ENCODE assay signal across 31 cellular contexts in the genomic region with DNA sequence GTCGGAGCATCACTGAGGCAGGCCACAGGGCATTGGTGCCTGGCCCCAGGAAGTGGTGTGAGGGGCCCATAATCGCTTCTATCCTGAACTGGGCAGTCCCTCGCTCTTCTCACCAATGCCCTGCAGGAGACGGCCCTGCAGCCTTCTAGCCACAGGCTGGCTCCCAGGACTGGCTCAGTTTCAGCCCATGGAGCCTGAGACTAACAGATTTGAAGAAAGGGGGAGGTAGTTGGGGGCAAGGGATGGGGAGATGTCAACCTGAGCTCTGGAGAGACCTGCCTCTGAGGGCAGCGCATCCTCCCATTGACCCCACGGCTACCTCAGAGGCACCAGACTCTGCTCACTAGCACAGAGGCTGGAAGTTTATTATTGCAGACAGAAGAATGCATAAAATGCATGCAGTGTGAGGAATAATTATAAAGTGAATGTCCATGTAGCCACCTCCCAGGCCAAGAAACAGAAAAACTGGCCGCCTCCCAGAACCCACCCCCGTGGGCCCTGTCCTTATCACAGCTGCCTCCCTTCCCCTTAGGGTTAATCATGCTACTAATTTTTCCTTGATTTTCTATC. TPM values are rescaled to one million over a fixed set of nuclear protein-coding genes. Genes with fewer than 3 reads are reported as not detected.
DNase-seq lines count a peak whose midpoint lies in the region; ATAC-seq and TF ChIP-seq lines count a peak whose summit lies in the region.
"Had no signal": no experiment of that assay in that cellular context is flagged by ENCODE, and none has a peak within 500 bp of the region (broad histone marks: within the 10 kb centered on the region; RNA-seq: fewer than 3 reads in every experiment).

No MANE protein-coding gene starts in this region.

- intact Hi-C loops in left ventricle myocardium superior (cut with micrococcal nuclease) (no loop called here), psoas muscle (cut with DNase I) (no loop called here)

- peaks cover 7% of the 10 kb centered on the region for H3K27me3 Mint-ChIP-seq in chondrocyte (ENCODE audit: low read depth)
- no peaks in the 10 kb centered on the region for H3K27me3 Mint-ChIP-seq in mesothelial cell of epicardium (ENCODE audit: low read depth)
- H3K27me3 Mint-ChIP-seq: activated CD4-positive, alpha-beta memory T cell treated with anti-CD3 and anti-CD28 coated beads for 36 hours; brain; CD4-positive, alpha-beta T cell; stimulated activated naive B cell treated with anti-CD40 and anti-IgM and Interleukin-4, amounts not matched to agents 10 μg/mL and 1 μg/mL and 100 μg/mL, for 72 hours had no signal

- TF ChIP-seq POLR2A in suprapubic skin (IDR thresholded peaks at IDR 0.05) (no peak), tibial nerve (IDR thresholded peaks at IDR 0.05) (no peak)

- H3K36me3 Mint-ChIP-seq in chondrocyte (ENCODE audit: low read depth) (no peaks in the 10 kb centered on the region), mesothelial cell of epicardium (no peaks in the 10 kb centered on the region)
- H3K36me3 Mint-ChIP-seq: activated CD4-positive, alpha-beta memory T cell treated with anti-CD3 and anti-CD28 coated beads for 36 hours; brain; naive B cell; stimulated activated naive B cell treated with anti-CD40 and anti-IgM and Interleukin-4, amounts not matched to agents 10 μg/mL and 1 μg/mL and 100 μg/mL, for 72 hours had no signal

- H3K27ac Mint-ChIP-seq in chondrocyte (ENCODE audit: unreplicated experiment) (peak overlapping the region; percentile 75), mesothelial cell of epicardium (peak overlapping the region; percentile 25)
- H3K27ac Mint-ChIP-seq: activated CD4-positive, alpha-beta memory T cell treated with anti-CD3 and anti-CD28 coated beads for 36 hours; activated naive CD4-positive, alpha-beta T cell treated with anti-CD3 and anti-CD28 coated beads for 36 hours; activated T-cell treated with anti-CD3 and anti-CD28 coated beads, Interleukin-2, amount 50 U/mL, for 72 hours; CD4-positive, alpha-beta T cell; GM23338; HFFc6; stimulated activated naive B cell treated with anti-CD40 and anti-IgM and Interleukin-4, amounts not matched to agents 10 μg/mL and 1 μg/mL and 100 μg/mL, for 72 hours had no signal

- H3K27ac ChIP-seq in right atrium auricular region (peak overlapping the region; percentile 74 to 75), suprapubic skin (peak overlapping the region; percentile 55), psoas muscle (no peak overlapping the region), tibial nerve (peak overlapping the region in 2 of 4 donors; percentile 68 to 83)
- H3K27ac ChIP-seq: thoracic aorta, vagina had no signal

- DNase-seq in right atrium auricular region (ENCODE audit: low spot score) (no peak), left ventricle myocardium superior (no peak), chondrocyte (ENCODE audit: low spot score) (no peak), mesothelial cell of epicardium (ENCODE audit: low spot score in 2 of 2, unreplicated experiment in 2 of 2) (no peak), suprapubic skin (ENCODE audit: low spot score in 2 of 2) (no peak), psoas muscle (no peak), tibial nerve (ENCODE audit: low spot score in 2 of 2) (no peak), epidermal melanocyte (ENCODE audit: insufficient read length, low spot score) (no peak)
- DNase-seq: activated CD4-positive, alpha-beta memory T cell treated with anti-CD3 and anti-CD28 coated beads for 36 hours; activated naive CD4-positive, alpha-beta T cell treated with anti-CD3 and anti-CD28 coated beads for 36 hours; activated T-cell treated with anti-CD3 and anti-CD28 coated beads, Interleukin-2, amount 50 U/mL, for 72 hours; adrenal gland; CD4-positive, alpha-beta T cell; DND-41; HFFc6; hippocampal formation; left colon; MV-4-11; naive B cell; NCI-H146; NCI-H2107; NCI-H748 treated with DMSO at 0.1 percent for 48 hours; nucleus accumbens; stimulated activated naive B cell treated with anti-CD40 and anti-IgM and Interleukin-4, amounts not matched to agents 10 μg/mL and 1 μg/mL and 100 μg/mL, for 72 hours; T-helper 1 cell had no signal

- H3K9me3 ChIP-seq in right atrium auricular region (no peaks in the 10 kb centered on the region), suprapubic skin (no peaks in the 10 kb centered on the region), psoas muscle (no peaks in the 10 kb centered on the region), tibial nerve (no peaks in the 10 kb centered on the region)
- H3K9me3 ChIP-seq: adrenal gland, thoracic aorta, vagina had no signal

- no peaks in the 10 kb centered on the region for H3K9me3 Mint-ChIP-seq in chondrocyte (ENCODE audit: low read depth)
- no peaks in the 10 kb centered on the region for H3K9me3 Mint-ChIP-seq in mesothelial cell of epicardium
- H3K9me3 Mint-ChIP-seq: activated CD4-positive, alpha-beta memory T cell treated with anti-CD3 and anti-CD28 coated beads for 36 hours; activated naive CD4-positive, alpha-beta T cell treated with anti-CD3 and anti-CD28 coated beads for 36 hours; activated T-cell treated with anti-CD3 and anti-CD28 coated beads, Interleukin-2, amount 50 U/mL, for 72 hours; CD4-positive, alpha-beta T cell; GM23338; HFFc6 had no signal

- TF ChIP-seq CTCF in right atrium auricular region (IDR thresholded peaks at IDR 0.05) (no peak), chondrocyte (IDR thresholded peaks at IDR 0.05) (no peak), mesothelial cell of epicardium (IDR thresholded peaks at IDR 0.05; ENCODE audit: unreplicated experiment) (no peak), suprapubic skin (IDR thresholded peaks at IDR 0.05) (no peak), psoas muscle (IDR thresholded peaks at IDR 0.05) (no peak), tibial nerve (IDR thresholded peaks at IDR 0.05) (no peak)

- H3K4me1 Mint-ChIP-seq in chondrocyte (ENCODE audit: low read depth) (peaks cover 27% of the 10 kb centered on the region), mesothelial cell of epicardium (peaks cover 3% of the 10 kb centered on the region)
- H3K4me1 Mint-ChIP-seq: naive B cell; stimulated activated naive B cell treated with anti-CD40 and anti-IgM and Interleukin-4, amounts not matched to agents 10 μg/mL and 1 μg/mL and 100 μg/mL, for 72 hours had no signal

- H3K4me1 ChIP-seq in right atrium auricular region: peaks cover 0 to 22% of the 10 kb centered on the region in 2 donors
- peaks cover 36% of the 10 kb centered on the region for H3K4me1 ChIP-seq in suprapubic skin
- no peaks in the 10 kb centered on the region for H3K4me1 ChIP-seq in psoas muscle
- H3K4me1 ChIP-seq in tibial nerve: peaks cover 0 to 35% (median 8%) of the 10 kb centered on the region in 4 donors
- H3K4me1 ChIP-seq: adrenal gland, vagina had no signal

- H3K27me3 ChIP-seq in right atrium auricular region (no peaks in the 10 kb centered on the region), suprapubic skin (no peaks in the 10 kb centered on the region), psoas muscle (ENCODE audit: insufficient read depth in 3 of 3, low read length in 2 of 3) (no peaks in the 10 kb centered on the region), tibial nerve (no peaks in the 10 kb centered on the region)
- H3K27me3 ChIP-seq: adrenal gland, vagina had no signal

- no peak for ATAC-seq in left ventricle myocardium superior
- no peak for ATAC-seq in psoas muscle
- ATAC-seq: activated T-cell treated with anti-CD3 and anti-CD28 coated beads, Interleukin-2, amount 50 U/mL, for 72 hours; left colon had no signal

- H3K4me3 ChIP-seq in right atrium auricular region (no peak overlapping the region), suprapubic skin (no peak overlapping the region), psoas muscle (no peak overlapping the region), tibial nerve (no peak overlapping the region)
- H3K4me3 ChIP-seq: adrenal gland, GM23338, skin epidermis, thoracic aorta, vagina had no signal

- TF ChIP-seq EP300 in suprapubic skin (IDR thresholded peaks at IDR 0.05) (no peak), tibial nerve (IDR thresholded peaks at IDR 0.05) (no peak)

- WGBS in suprapubic skin: 71% methylated on average over 5 of the region's 8 CpGs
- WGBS in psoas muscle, 3 donors: 80 to 89% (median 84%) methylated on average over 8 of the region's 8 CpGs
- 72 to 76% methylated on average over 7 of the region's 8 CpGs for WGBS in tibial nerve, 2 donors

- H3K36me3 ChIP-seq in right atrium auricular region (no peaks in the 10 kb centered on the region), suprapubic skin (no peaks in the 10 kb centered on the region), psoas muscle (ENCODE audit: insufficient read depth in 1 of 2, low read depth in 1 of 2) (no peaks in the 10 kb centered on the region), tibial nerve (no peaks in the 10 kb centered on the region)
- H3K36me3 ChIP-seq: adrenal gland, thoracic aorta, vagina had no signal

- H3K4me3 Mint-ChIP-seq in chondrocyte (ENCODE audit: unreplicated experiment): no peak overlapping the region
- H3K4me3 Mint-ChIP-seq in mesothelial cell of epicardium: no peak overlapping the region
- H3K4me3 Mint-ChIP-seq: activated CD4-positive, alpha-beta memory T cell treated with anti-CD3 and anti-CD28 coated beads for 36 hours; activated naive CD4-positive, alpha-beta T cell treated with anti-CD3 and anti-CD28 coated beads for 36 hours; activated T-cell treated with anti-CD3 and anti-CD28 coated beads, Interleukin-2, amount 50 U/mL, for 72 hours; brain; CD4-positive, alpha-beta T cell; GM23338; HFFc6; naive B cell; stimulated activated naive B cell treated with anti-CD40 and anti-IgM and Interleukin-4, amounts not matched to agents 10 μg/mL and 1 μg/mL and 100 μg/mL, for 72 hours had no signal

RNA-seq across cellular contexts. Expression of a gene that starts 1.4 kb away (rescaled TPM):
- total RNA-seq in right atrium auricular region: 1 to 10 TPM; 2.0 to 6.6 TPM
- total RNA-seq in left ventricle myocardium superior: 43.9 TPM
- 0.07 to 0.72 TPM (median 0.49 TPM) in 3 replicates for total RNA-seq in chondrocyte
- 0.16 to 0.40 TPM (median 0.38 TPM) in 3 replicates for total RNA-seq in mesothelial cell of epicardium
- total RNA-seq in suprapubic skin: 1 to 10 TPM in 2 of 4 donors, under 1 TPM in 2; 0.08 to 4.9 (median 1.4) TPM
- 10 to 100 TPM in 3 of 4 donors, 1 to 10 TPM in 1; 2.2 to 98.4 (median 22.5) TPM for total RNA-seq in psoas muscle
- 10 to 100 TPM in 2 of 3 donors, 1 to 10 TPM in 1; 6.1 to 54.2 (median 30.4) TPM for polyA plus RNA-seq in psoas muscle
- 10 to 100 TPM in 3 of 4 donors, 1 to 10 TPM in 1; 6.0 to 35.0 (median 19.5) TPM for total RNA-seq in tibial nerve
- total RNA-seq: HFFc6, renal cortical epithelial cell had no signal
